1 cellular context compared by ENCODE assay signal in the genomic region with DNA sequence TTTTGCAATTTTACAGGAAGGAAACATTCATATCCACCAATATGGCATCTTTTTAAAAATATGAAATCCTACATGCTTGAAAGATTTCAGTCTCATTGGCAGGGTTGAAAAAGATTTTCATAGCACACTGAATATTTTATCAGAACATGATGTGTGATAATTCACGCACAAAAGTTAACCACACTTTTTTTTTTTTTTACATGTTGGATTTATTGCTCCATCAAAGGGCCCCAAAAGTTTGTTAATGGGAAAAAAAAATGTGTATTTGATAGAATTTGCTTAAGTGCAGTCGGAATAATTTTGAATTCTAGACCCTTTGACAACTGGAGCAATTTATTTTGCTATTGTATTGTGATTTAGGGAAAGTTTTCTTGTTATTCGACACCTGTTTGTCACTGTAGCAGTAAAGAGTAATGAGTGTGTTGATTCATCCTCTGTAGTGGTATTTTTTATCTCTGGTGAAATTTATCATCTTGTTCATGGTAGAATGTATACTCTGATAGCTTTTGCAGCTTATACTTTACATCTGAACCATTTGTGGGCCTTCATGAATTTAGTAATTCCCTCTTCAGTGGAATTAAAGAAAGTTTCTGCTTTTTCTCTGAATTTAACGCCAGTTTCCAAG.
TF ChIP-seq lines count a peak whose summit lies in the region.

No MANE protein-coding gene starts in this region.

TF ChIP-seq in K562, 482 proteins besides CTCF, POLR2A, EP300 and RAD21 (continued from another document):
- TF ChIP-seq, protein P1, sequence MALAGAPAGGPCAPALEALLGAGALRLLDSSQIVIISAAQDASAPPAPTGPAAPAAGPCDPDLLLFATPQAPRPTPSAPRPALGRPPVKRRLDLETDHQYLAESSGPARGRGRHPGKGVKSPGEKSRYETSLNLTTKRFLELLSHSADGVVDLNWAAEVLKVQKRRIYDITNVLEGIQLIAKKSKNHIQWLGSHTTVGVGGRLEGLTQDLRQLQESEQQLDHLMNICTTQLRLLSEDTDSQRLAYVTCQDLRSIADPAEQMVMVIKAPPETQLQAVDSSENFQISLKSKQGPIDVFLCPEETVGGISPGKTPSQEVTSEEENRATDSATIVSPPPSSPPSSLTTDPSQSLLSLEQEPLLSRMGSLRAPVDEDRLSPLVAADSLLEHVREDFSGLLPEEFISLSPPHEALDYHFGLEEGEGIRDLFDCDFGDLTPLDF (CRISPR knock-in tag; IDR thresholded peaks at IDR 0.05), result no peak
